1 cellular context compared by ENCODE assay signal in the genomic region with DNA sequence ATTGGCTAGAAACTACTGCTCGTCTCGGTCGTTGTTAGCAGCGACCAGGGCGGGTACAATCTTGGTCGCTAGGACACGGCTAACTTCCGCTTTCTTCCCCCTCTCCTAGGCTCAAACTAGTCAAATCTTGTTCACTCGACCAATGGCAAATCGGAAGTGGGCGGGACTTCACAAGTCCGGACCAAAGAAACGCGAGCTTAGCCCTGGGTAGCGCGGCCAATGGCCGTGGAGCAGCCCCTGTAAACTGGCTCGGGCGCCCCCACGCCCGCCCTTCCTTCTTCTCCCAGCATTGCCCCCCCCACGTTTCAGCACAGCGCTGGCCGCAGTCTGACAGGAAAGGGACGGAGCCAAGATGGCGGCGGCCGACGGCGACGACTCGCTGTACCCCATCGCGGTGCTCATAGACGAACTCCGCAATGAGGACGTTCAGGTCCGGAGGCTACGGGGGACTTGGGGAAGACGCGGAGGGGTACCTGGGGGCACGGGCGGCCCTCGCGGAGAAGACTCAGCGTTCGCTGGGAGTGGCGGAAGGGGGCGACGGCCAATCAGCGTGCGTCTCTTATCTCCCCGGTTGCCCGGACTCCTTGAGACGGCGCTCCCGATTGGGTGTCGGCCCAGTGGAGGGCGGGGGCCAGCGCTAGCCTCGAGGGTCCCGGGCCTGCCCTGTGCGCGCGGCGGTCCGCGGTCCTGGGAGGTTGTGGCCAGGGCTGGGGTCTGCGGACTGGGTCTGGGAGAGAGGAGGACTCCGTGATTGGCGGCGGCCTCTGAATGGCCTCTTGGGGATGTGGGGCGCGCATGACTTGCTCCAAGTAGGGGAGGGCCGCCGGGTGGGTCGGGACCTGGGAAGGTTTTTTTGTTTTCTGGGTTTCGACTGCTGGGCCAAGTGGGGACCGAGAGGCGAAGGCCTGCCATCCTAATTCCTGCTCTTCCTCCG.
TF ChIP-seq lines count a peak whose summit lies in the region.

A gene (plus strand): TSS at position 308 of the 934 bp plus-strand sequence. CDS start 45 bp downstream, at position 353.

TF ChIP-seq in HepG2, 621 proteins besides CTCF, POLR2A, EP300 and RAD21 (continued from another document and continues in another):
- TF ChIP-seq ZNF451 (CRISPR knock-in tag; IDR thresholded peaks at IDR 0.05) = peak; percentile 52; the same call in 1 of the 2 replicates
- TF ChIP-seq, protein P1, sequence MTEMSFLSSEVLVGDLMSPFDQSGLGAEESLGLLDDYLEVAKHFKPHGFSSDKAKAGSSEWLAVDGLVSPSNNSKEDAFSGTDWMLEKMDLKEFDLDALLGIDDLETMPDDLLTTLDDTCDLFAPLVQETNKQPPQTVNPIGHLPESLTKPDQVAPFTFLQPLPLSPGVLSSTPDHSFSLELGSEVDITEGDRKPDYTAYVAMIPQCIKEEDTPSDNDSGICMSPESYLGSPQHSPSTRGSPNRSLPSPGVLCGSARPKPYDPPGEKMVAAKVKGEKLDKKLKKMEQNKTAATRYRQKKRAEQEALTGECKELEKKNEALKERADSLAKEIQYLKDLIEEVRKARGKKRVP (CRISPR knock-in tag; IDR thresholded peaks at IDR 0.05) = 0 out of 4 replicates have a peak, but pooled peaks of 1 of the 2 experiments have one; percentile 38
- TF ChIP-seq MYNN (CRISPR knock-in tag; IDR thresholded peaks at IDR 0.05; ENCODE audit: low read depth) = 0 out of 2 replicates have a peak, but pooled peaks have one; percentile 61
- TF ChIP-seq HDAC2 (CRISPR knock-in tag; IDR thresholded peaks at IDR 0.05) = 0 out of 2 replicates have a peak, but pooled peaks have one; percentile 9
- TF ChIP-seq, protein P2, sequence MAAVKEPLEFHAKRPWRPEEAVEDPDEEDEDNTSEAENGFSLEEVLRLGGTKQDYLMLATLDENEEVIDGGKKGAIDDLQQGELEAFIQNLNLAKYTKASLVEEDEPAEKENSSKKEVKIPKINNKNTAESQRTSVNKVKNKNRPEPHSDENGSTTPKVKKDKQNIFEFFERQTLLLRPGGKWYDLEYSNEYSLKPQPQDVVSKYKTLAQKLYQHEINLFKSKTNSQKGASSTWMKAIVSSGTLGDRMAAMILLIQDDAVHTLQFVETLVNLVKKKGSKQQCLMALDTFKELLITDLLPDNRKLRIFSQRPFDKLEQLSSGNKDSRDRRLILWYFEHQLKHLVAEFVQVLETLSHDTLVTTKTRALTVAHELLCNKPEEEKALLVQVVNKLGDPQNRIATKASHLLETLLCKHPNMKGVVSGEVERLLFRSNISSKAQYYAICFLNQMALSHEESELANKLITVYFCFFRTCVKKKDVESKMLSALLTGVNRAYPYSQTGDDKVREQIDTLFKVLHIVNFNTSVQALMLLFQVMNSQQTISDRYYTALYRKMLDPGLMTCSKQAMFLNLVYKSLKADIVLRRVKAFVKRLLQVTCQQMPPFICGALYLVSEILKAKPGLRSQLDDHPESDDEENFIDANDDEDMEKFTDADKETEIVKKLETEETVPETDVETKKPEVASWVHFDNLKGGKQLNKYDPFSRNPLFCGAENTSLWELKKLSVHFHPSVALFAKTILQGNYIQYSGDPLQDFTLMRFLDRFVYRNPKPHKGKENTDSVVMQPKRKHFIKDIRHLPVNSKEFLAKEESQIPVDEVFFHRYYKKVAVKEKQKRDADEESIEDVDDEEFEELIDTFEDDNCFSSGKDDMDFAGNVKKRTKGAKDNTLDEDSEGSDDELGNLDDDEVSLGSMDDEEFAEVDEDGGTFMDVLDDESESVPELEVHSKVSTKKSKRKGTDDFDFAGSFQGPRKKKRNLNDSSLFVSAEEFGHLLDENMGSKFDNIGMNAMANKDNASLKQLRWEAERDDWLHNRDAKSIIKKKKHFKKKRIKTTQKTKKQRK (IDR thresholded peaks at IDR 0.05; ENCODE audit: low read length) = peak; percentile 58
- TF ChIP-seq POLR2AphosphoS5 (IDR thresholded peaks at IDR 0.05; ENCODE audit: low read depth, low read length) = peak; percentile 45
- TF ChIP-seq SALL2 (CRISPR knock-in tag; IDR thresholded peaks at IDR 0.05) = peak; percentile 80
- peak; percentile 86 for TF ChIP-seq SPEN (CRISPR knock-in tag; IDR thresholded peaks at IDR 0.05; ENCODE audit: low read depth)
- peak; percentile 75; the same call in 1 of the 2 replicates for TF ChIP-seq ZSCAN31 (CRISPR knock-in tag; IDR thresholded peaks at IDR 0.05; ENCODE audit: low read depth)
- TF ChIP-seq ZBTB1 (CRISPR knock-in tag; IDR thresholded peaks at IDR 0.05; ENCODE audit: borderline replicate concordance) = no peak
- TF ChIP-seq CHD2 (IDR thresholded peaks at IDR 0.05; ENCODE audit: low read depth, low read length) = no peak
- no peak for TF ChIP-seq NBN (conservative IDR thresholded peaks at IDR 0.05)
- TF ChIP-seq, protein P3, sequence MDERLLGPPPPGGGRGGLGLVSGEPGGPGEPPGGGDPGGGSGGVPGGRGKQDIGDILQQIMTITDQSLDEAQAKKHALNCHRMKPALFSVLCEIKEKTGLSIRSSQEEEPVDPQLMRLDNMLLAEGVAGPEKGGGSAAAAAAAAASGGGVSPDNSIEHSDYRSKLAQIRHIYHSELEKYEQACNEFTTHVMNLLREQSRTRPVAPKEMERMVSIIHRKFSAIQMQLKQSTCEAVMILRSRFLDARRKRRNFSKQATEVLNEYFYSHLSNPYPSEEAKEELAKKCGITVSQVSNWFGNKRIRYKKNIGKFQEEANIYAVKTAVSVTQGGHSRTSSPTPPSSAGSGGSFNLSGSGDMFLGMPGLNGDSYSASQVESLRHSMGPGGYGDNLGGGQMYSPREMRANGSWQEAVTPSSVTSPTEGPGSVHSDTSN (CRISPR knock-in tag; IDR thresholded peaks at IDR 0.05) = peak; percentile 78
- TF ChIP-seq SP4 (CRISPR knock-in tag; IDR thresholded peaks at IDR 0.05) = peak; percentile 46; the same call in 1 of the 2 replicates
- TF ChIP-seq ZNF274 (CRISPR knock-in tag; IDR thresholded peaks at IDR 0.05) = 0 out of 2 replicates have a peak, but pooled peaks have one; percentile 28
- TF ChIP-seq ZSCAN9 (CRISPR knock-in tag; IDR thresholded peaks at IDR 0.05; ENCODE audit: borderline replicate concordance) = 0 out of 2 replicates have a peak, but pooled peaks have one; percentile 30
- TF ChIP-seq, protein P4, sequence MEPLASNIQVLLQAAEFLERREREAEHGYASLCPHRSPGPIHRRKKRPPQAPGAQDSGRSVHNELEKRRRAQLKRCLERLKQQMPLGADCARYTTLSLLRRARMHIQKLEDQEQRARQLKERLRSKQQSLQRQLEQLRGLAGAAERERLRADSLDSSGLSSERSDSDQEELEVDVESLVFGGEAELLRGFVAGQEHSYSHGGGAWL (CRISPR knock-in tag; IDR thresholded peaks at IDR 0.05) = no peak; the same call in 1 of the 2 replicates
- TF ChIP-seq, protein P5, sequence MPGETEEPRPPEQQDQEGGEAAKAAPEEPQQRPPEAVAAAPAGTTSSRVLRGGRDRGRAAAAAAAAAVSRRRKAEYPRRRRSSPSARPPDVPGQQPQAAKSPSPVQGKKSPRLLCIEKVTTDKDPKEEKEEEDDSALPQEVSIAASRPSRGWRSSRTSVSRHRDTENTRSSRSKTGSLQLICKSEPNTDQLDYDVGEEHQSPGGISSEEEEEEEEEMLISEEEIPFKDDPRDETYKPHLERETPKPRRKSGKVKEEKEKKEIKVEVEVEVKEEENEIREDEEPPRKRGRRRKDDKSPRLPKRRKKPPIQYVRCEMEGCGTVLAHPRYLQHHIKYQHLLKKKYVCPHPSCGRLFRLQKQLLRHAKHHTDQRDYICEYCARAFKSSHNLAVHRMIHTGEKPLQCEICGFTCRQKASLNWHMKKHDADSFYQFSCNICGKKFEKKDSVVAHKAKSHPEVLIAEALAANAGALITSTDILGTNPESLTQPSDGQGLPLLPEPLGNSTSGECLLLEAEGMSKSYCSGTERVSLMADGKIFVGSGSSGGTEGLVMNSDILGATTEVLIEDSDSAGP (CRISPR knock-in tag; IDR thresholded peaks at IDR 0.05; ENCODE audit: borderline replicate concordance) = peak; percentile 91
- no peak for TF ChIP-seq ZNF10 (CRISPR knock-in tag; IDR thresholded peaks at IDR 0.05; ENCODE audit: borderline replicate concordance, low read depth)
- TF ChIP-seq, protein P6, sequence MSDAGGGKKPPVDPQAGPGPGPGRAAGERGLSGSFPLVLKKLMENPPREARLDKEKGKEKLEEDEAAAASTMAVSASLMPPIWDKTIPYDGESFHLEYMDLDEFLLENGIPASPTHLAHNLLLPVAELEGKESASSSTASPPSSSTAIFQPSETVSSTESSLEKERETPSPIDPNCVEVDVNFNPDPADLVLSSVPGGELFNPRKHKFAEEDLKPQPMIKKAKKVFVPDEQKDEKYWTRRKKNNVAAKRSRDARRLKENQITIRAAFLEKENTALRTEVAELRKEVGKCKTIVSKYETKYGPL (CRISPR knock-in tag; IDR thresholded peaks at IDR 0.05) = no peak
- TF ChIP-seq PAWR (CRISPR knock-in tag; IDR thresholded peaks at IDR 0.05; ENCODE audit: borderline replicate concordance) = 0 out of 2 replicates have a peak, but pooled peaks have one; percentile 37
- TF ChIP-seq ELF1 (CRISPR knock-in tag; IDR thresholded peaks at IDR 0.05) = peak; percentile 88
- TF ChIP-seq, protein P7, sequence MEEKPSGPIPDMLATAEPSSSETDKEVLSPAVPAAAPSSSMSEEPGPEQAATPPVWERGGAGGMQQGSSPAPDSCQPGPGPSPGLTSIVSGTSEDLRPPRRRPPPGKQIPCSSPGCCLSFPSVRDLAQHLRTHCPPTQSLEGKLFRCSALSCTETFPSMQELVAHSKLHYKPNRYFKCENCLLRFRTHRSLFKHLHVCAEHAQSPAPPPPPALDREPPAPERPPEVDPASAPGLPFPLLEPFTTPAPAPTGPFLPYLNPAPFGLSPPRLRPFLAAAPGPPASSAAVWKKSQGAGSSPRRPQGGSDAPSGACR (CRISPR knock-in tag; IDR thresholded peaks at IDR 0.05) = no peak; the same call in none of the 2 replicates
- peak; percentile 92; the same call in 1 of the 2 replicates for TF ChIP-seq DMAP1 (CRISPR knock-in tag; IDR thresholded peaks at IDR 0.05)
- TF ChIP-seq, protein P8, sequence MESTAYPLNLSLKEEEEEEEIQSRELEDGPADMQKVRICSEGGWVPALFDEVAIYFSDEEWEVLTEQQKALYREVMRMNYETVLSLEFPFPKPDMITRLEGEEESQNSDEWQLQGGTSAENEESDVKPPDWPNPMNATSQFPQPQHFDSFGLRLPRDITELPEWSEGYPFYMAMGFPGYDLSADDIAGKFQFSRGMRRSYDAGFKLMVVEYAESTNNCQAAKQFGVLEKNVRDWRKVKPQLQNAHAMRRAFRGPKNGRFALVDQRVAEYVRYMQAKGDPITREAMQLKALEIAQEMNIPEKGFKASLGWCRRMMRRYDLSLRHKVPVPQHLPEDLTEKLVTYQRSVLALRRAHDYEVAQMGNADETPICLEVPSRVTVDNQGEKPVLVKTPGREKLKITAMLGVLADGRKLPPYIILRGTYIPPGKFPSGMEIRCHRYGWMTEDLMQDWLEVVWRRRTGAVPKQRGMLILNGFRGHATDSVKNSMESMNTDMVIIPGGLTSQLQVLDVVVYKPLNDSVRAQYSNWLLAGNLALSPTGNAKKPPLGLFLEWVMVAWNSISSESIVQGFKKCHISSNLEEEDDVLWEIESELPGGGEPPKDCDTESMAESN (CRISPR knock-in tag; conservative IDR thresholded peaks at IDR 0.05) = peak; percentile 41; the same call in 1 of the 2 replicates
- peak; percentile 43; the same call in 1 of the 2 replicates for TF ChIP-seq ZNF747 (CRISPR knock-in tag; IDR thresholded peaks at IDR 0.05; ENCODE audit: borderline replicate concordance)
- no peak for TF ChIP-seq ZNF720 (CRISPR knock-in tag; IDR thresholded peaks at IDR 0.05)
- TF ChIP-seq ZNF546 (CRISPR knock-in tag; conservative IDR thresholded peaks at IDR 0.05) = no peak; the same call in 1 of the 2 replicates
- 0 out of 2 replicates have a peak, but pooled peaks have one; percentile 58 for TF ChIP-seq ZNF761 (CRISPR knock-in tag; conservative IDR thresholded peaks at IDR 0.05)
- no peak for TF ChIP-seq FOXP1 (IDR thresholded peaks at IDR 0.05)
- TF ChIP-seq FOXP1 (CRISPR knock-in tag; IDR thresholded peaks at IDR 0.05) = no peak
- TF ChIP-seq PHF5A (CRISPR knock-in tag; IDR thresholded peaks at IDR 0.05; ENCODE audit: low read depth, unreplicated experiment) = no peak
- TF ChIP-seq ZNF138 (CRISPR knock-in tag; IDR thresholded peaks at IDR 0.05; ENCODE audit: low read depth) = no peak
- peak; percentile 95 for TF ChIP-seq PHF8 (CRISPR knock-in tag; IDR thresholded peaks at IDR 0.05)
- no peak for TF ChIP-seq SOX5 (CRISPR knock-in tag; IDR thresholded peaks at IDR 0.05; ENCODE audit: borderline replicate concordance)
- no peak for TF ChIP-seq ADNP (CRISPR knock-in tag; IDR thresholded peaks at IDR 0.05)
- no peak for TF ChIP-seq ZNF143 (CRISPR knock-in tag; IDR thresholded peaks at IDR 0.05)
- peak; percentile 70 for TF ChIP-seq XRCC5 (optimal IDR thresholded peaks at IDR 0.05; ENCODE audit: low read length)
- TF ChIP-seq XBP1 (CRISPR knock-in tag; IDR thresholded peaks at IDR 0.05) = no peak
- TF ChIP-seq SNAI1 (CRISPR knock-in tag; IDR thresholded peaks at IDR 0.05; ENCODE audit: borderline replicate concordance) = peak; percentile 89; the same call in 1 of the 2 replicates
- 0 out of 2 replicates have a peak, but pooled peaks have one; percentile 56 for TF ChIP-seq ZNF484 (CRISPR knock-in tag; IDR thresholded peaks at IDR 0.05; ENCODE audit: borderline replicate concordance, low read depth)
- no peak for TF ChIP-seq ZNF3 (CRISPR knock-in tag; IDR thresholded peaks at IDR 0.05)
- TF ChIP-seq, protein P9, sequence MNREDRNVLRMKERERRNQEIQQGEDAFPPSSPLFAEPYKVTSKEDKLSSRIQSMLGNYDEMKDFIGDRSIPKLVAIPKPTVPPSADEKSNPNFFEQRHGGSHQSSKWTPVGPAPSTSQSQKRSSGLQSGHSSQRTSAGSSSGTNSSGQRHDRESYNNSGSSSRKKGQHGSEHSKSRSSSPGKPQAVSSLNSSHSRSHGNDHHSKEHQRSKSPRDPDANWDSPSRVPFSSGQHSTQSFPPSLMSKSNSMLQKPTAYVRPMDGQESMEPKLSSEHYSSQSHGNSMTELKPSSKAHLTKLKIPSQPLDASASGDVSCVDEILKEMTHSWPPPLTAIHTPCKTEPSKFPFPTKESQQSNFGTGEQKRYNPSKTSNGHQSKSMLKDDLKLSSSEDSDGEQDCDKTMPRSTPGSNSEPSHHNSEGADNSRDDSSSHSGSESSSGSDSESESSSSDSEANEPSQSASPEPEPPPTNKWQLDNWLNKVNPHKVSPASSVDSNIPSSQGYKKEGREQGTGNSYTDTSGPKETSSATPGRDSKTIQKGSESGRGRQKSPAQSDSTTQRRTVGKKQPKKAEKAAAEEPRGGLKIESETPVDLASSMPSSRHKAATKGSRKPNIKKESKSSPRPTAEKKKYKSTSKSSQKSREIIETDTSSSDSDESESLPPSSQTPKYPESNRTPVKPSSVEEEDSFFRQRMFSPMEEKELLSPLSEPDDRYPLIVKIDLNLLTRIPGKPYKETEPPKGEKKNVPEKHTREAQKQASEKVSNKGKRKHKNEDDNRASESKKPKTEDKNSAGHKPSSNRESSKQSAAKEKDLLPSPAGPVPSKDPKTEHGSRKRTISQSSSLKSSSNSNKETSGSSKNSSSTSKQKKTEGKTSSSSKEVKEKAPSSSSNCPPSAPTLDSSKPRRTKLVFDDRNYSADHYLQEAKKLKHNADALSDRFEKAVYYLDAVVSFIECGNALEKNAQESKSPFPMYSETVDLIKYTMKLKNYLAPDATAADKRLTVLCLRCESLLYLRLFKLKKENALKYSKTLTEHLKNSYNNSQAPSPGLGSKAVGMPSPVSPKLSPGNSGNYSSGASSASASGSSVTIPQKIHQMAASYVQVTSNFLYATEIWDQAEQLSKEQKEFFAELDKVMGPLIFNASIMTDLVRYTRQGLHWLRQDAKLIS (CRISPR knock-in tag; IDR thresholded peaks at IDR 0.05) = no peak
